28 cellular contexts compared by ENCODE assay signal in genomic region chr12:30853561-30854133, GRCh38.
DNase-seq lines count a peak whose midpoint lies in the region; ATAC-seq and TF ChIP-seq lines count a peak whose summit lies in the region.
"Had no signal": no experiment of that assay in that cellular context is flagged by ENCODE, and none has a peak within 500 bp of the region (broad histone marks: within the 10 kb centered on the region; RNA-seq: fewer than 3 reads in every experiment).

No MANE protein-coding gene starts in this region.

- no peak for TF ChIP-seq POLR2A in upper lobe of left lung (IDR thresholded peaks at IDR 0.05)

- no peak overlapping the region for H3K4me3 ChIP-seq in neuronal stem cell (ENCODE audit: low read length in 2 of 2)
- no peak overlapping the region for H3K4me3 ChIP-seq in upper lobe of left lung
- H3K4me3 ChIP-seq: GM12878, K562, PC-9 had no signal

- no peaks in the 10 kb centered on the region for H3K9me3 Mint-ChIP-seq in endothelial cell (ENCODE audit: unreplicated experiment)
- H3K9me3 Mint-ChIP-seq: CD14-positive monocyte; CD8-positive, alpha-beta memory T cell had no signal

- no peak overlapping the region for H2BK12ac ChIP-seq in neuronal stem cell (ENCODE audit: low read length)

- no peak for ATAC-seq in Right ventricle myocardium superior (ENCODE audit: poor library complexity)
- peak; percentile 32 for ATAC-seq in esophagus mucosa
- ATAC-seq in upper lobe of left lung (ENCODE audit: low FRiP score in 2 of 2): peak; percentile 23 to 61
- no peak for ATAC-seq in GM21367 (IDR thresholded peaks at IDR 0.05; ENCODE audit: unreplicated experiment)
- ATAC-seq: GM12878, K562 had no signal

- H3K27me3 ChIP-seq in neuronal stem cell (ENCODE audit: control insufficient read depth in 3 of 3, insufficient read depth in 3 of 3, low read depth in 1 of 3, low read length in 3 of 3): peaks cover 0 to 8% (median 0%) of the 10 kb centered on the region in 3 experiments
- H3K27me3 ChIP-seq in upper lobe of left lung: no peaks in the 10 kb centered on the region

- H4K91ac ChIP-seq in neuronal stem cell (ENCODE audit: low read depth, low read length, poor library complexity): no peak overlapping the region

- peak overlapping the region; percentile 21 for H3K9ac ChIP-seq in neuronal stem cell (ENCODE audit: low read depth, low read length, poor library complexity)

- H3K4ac ChIP-seq in neuronal stem cell (ENCODE audit: low read length): no peak overlapping the region

- H3K4me1 ChIP-seq in neuronal stem cell (ENCODE audit: control insufficient read depth in 2 of 2, insufficient read depth in 1 of 2, low read depth in 1 of 2, low read length in 2 of 2): peaks cover 3% of the 10 kb centered on the region in 2 donors
- peaks cover 0 to 3% (median 0%) of the 10 kb centered on the region in 4 donors for H3K4me1 ChIP-seq in upper lobe of left lung

- peak overlapping the region; percentile 11 for H2AFZ ChIP-seq in neuronal stem cell (ENCODE audit: low read length)
- H2AFZ ChIP-seq: PC-9 had no signal

- H3K14ac ChIP-seq in neuronal stem cell (ENCODE audit: low read length): peak overlapping the region; percentile 89

- peak overlapping the region; percentile 71 for H3K18ac ChIP-seq in neuronal stem cell (ENCODE audit: low read length)

- TF ChIP-seq EP300 in upper lobe of left lung (IDR thresholded peaks at IDR 0.05): no peak

- H3K4me2 ChIP-seq in neuronal stem cell (ENCODE audit: insufficient read depth, low read length, poor library complexity, severe bottlenecking): no peak overlapping the region
- H3K4me2 ChIP-seq: PC-9 had no signal

- DNase-seq in cardiac septum (ENCODE audit: low spot score): peak; percentile 59
- no peak for DNase-seq in Right ventricle myocardium superior
- DNase-seq in neuronal stem cell (ENCODE audit: low spot score): no peak
- peak in 1 of 2 donors; percentile 72 for DNase-seq in upper lobe of left lung
- no peak for DNase-seq in endothelial cell (ENCODE audit: low spot score)
- no peak for DNase-seq in stimulated activated CD4-positive, alpha-beta T cell treated with anti-CD3 and anti-CD28 coated beads, Interleukin-4, amount 100 ng/mL, for 4 hours
- DNase-seq: 8988T; ACHN; BE2C; CD8-positive, alpha-beta memory T cell; DMS 273 treated with DMSO at 0.1 percent for 48 hours; DMS79; EL; GDM1; Kasumi-1; NCI-H1092 treated with DMSO at 0.1 percent for 48 hours; NCI-H146; NCI-H2029; NCI-H446 treated with DMSO at 0.1 percent for 48 hours; NCI-H526; PC-9; RPMI8226; SHP77 had no signal

- H3K23ac ChIP-seq in neuronal stem cell (ENCODE audit: low read depth, low read length, poor library complexity): peak overlapping the region; percentile 10

- H2BK15ac ChIP-seq in neuronal stem cell (ENCODE audit: low read length): no peak overlapping the region

- H3K27ac Mint-ChIP-seq in endothelial cell (ENCODE audit: unreplicated experiment): no peak overlapping the region
- H3K27ac Mint-ChIP-seq: CD14-positive monocyte had no signal

- peak overlapping the region; percentile 56 for H2AK5ac ChIP-seq in neuronal stem cell (ENCODE audit: low read depth, low read length)

- no CpG with 5 or more reads among the region's 20 CpGs for WGBS in neuronal stem cell (ENCODE audit: extremely low coverage in 2 of 2, insufficient read length in 2 of 2, insufficient replicate concordance in 1 of 2), 2 donors
- 89 to 96% methylated on average over 9 to 20 of the region's 20 CpGs for WGBS in upper lobe of left lung, 2 donors

- intact Hi-C loops in cardiac septum (cut with DNase I) (loop anchor here (5.0 kb wide), 1 partner anchor 219 kb away; the partner anchor contains the start of gene DDX11), Right ventricle myocardium superior (cut with DNase I) (loop anchor here (5.0 to 10.0 kb wide), 2 partner anchors 134 to 201 kb away; no protein-coding TSS in a partner anchor)

- H3K36me3 Mint-ChIP-seq in endothelial cell (ENCODE audit: low read depth, unreplicated experiment): no peaks in the 10 kb centered on the region
- H3K36me3 Mint-ChIP-seq: CD14-positive monocyte had no signal

- TF ChIP-seq CTCF in upper lobe of left lung (IDR thresholded peaks at IDR 0.05) (no peak), endothelial cell (IDR thresholded peaks at IDR 0.05; ENCODE audit: unreplicated experiment) (no peak)

- peaks cover 11% of the 10 kb centered on the region for H3K4me1 Mint-ChIP-seq in endothelial cell (ENCODE audit: unreplicated experiment)

- no peak overlapping the region for H3K4me3 Mint-ChIP-seq in endothelial cell (ENCODE audit: unreplicated experiment)
- H3K4me3 Mint-ChIP-seq: CD14-positive monocyte had no signal

- no peaks in the 10 kb centered on the region for H3K79me1 ChIP-seq in neuronal stem cell (ENCODE audit: low read depth, low read length)

- H3K27me3 Mint-ChIP-seq in endothelial cell (ENCODE audit: unreplicated experiment): no peaks in the 10 kb centered on the region
- H3K27me3 Mint-ChIP-seq: CD8-positive, alpha-beta memory T cell had no signal

- no peaks in the 10 kb centered on the region for H3K36me3 ChIP-seq in neuronal stem cell (replicated peaks in 1 of 2; ENCODE audit: control insufficient read depth in 2 of 2, insufficient read depth in 2 of 2, low read length in 2 of 2)
- no peaks in the 10 kb centered on the region for H3K36me3 ChIP-seq in upper lobe of left lung
- H3K36me3 ChIP-seq: BE2C had no signal

- H3K27ac ChIP-seq in neuronal stem cell (replicated peaks; ENCODE audit: low read length) (no peak overlapping the region), upper lobe of left lung (no peak overlapping the region)
- H3K27ac ChIP-seq: PC-9 had no signal

- H4K8ac ChIP-seq in neuronal stem cell (ENCODE audit: low read depth, low read length): no peak overlapping the region

- no peak overlapping the region for H2BK5ac ChIP-seq in neuronal stem cell (ENCODE audit: low read length)

- H3K9me3 ChIP-seq in neuronal stem cell (replicated peaks in 1 of 2; ENCODE audit: control insufficient read depth in 2 of 2, insufficient read depth in 1 of 2, low read depth in 1 of 2, low read length in 2 of 2): no peaks in the 10 kb centered on the region
- H3K9me3 ChIP-seq in upper lobe of left lung: no peaks in the 10 kb centered on the region
- H3K9me3 ChIP-seq: BE2C had no signal

- no peak overlapping the region for H2BK120ac ChIP-seq in neuronal stem cell (ENCODE audit: low read depth, low read length)

Comparison
In these comparisons a context has a peak if more than half of its experiments do, and no peak if none do; other contexts are left out.
1. ATAC-seq: peak in esophagus mucosa (single experiment) and upper lobe of left lung (2 of 2); none in Right ventricle myocardium superior (single experiment) and GM21367 (single experiment).